In the genomic region with DNA sequence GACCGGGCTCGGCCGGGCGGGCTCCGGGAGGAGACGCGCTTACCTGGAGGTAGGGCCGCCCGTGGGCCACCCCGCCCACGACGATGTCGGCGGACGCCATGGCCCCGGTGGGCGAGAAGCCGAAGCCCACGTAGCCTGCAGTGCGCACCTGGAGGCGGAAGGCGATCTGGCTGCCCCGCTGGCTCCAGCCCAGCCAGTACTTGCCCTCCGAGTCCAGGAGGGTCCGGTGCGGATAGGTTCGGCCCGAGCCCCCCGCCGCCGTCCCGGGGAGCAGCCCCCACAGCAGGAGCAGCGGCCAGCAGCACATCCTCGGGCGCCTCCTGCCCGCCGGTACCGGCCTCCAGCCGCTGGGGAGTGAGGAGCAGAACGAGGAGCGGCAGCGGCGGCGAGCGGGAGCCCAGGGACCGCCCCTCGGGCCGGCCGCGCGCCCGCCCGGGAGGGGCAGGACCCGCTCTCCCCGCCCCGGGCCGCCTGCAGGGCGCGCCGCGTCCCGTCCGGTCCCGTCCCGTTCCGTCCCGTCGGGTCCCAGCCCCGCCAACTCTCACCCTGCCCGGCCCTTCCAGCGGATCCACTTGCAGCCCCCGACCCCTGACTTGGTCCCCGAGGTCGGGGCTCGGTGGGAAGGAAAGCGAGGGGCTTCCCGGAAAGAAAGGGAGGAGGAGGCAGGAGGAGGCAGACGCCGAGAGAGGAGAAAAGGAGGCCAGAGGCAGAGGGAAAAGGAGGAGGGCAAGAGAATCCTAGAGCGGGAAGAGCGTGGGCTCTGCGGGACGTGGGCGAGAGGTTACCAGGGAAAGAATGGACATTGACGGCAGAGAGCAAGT, we compare ENCODE assay signal across 8 cellular contexts. TPM values are rescaled to one million over a fixed set of nuclear protein-coding genes. Genes with fewer than 3 reads are reported as not detected.
DNase-seq lines count a peak whose midpoint lies in the region; TF ChIP-seq lines count a peak whose summit lies in the region.

A gene (minus strand): TSS at position 356 of the 821 bp plus-strand sequence. CDS start 49 bp downstream, at position 307.

- no peaks in the 10 kb centered on the region for H3K9me3 Mint-ChIP-seq in HFFc6

- no peaks in the 10 kb centered on the region for H3K4me1 ChIP-seq in effector memory CD4-positive, alpha-beta T cell (ENCODE audit: control insufficient read depth, insufficient read depth, low read length, poor library complexity, severe bottlenecking)
- H3K4me1 ChIP-seq in thyroid gland, result peaks cover 0 to 14% of the 10 kb centered on the region in 2 donors

- H3K27ac Mint-ChIP-seq in HFFc6, result peak within 1 kb of the TSS; percentile 86

- peaks cover 87% of the 10 kb centered on the region for H3K4me1 Mint-ChIP-seq in HFFc6 (ENCODE audit: low read depth)

- no peaks in the 10 kb centered on the region; the same call in 1 of the 2 replicates for H3K27me3 Mint-ChIP-seq in HFFc6 (ENCODE audit: insufficient read depth)

- peaks cover 17% of the 10 kb centered on the region for H3K36me3 Mint-ChIP-seq in HFFc6 (ENCODE audit: low read depth)

- peak; percentile 12 for DNase-seq in NCI-H345 (lab: John Stamatoyannopoulos, UW)
- DNase-seq in NCI-H345 treated with DMSO at 0.1 percent for 48 hours (lab: John Stamatoyannopoulos, UW; ENCODE audit: unreplicated experiment), result no peak
- DNase-seq in HFFc6, result peak; percentile 46
- peak; percentile 24 for DNase-seq in NCI-H774 (lab: John Stamatoyannopoulos, UW)
- no peak for DNase-seq in effector memory CD4-positive, alpha-beta T cell
- peak; percentile 30 to 33 for DNase-seq in lung microvascular endothelial cell (ENCODE audit: low read depth in 2 of 2)
- DNase-seq in thyroid gland, result peak; percentile 33 to 54
- DNase-seq in T-helper 9 cell, result no peak

- TF ChIP-seq POLR2A in thyroid gland (IDR thresholded peaks at IDR 0.05), result peak in 1 of 2 donors; percentile 18

- no peaks in the 10 kb centered on the region for H3K9me3 ChIP-seq in effector memory CD4-positive, alpha-beta T cell (ENCODE audit: control insufficient read depth, low read length)
- no peaks in the 10 kb centered on the region for H3K9me3 ChIP-seq in thyroid gland

- TF ChIP-seq CTCF in HFFc6 (IDR thresholded peaks at IDR 0.05) (no peak; the same call in 1 of the 2 replicates), thyroid gland (IDR thresholded peaks at IDR 0.05) (peak in 2 of 6 experiments; percentile 24 to 31)

- peak within 1 kb of the TSS; percentile 94 for H3K4me3 Mint-ChIP-seq in HFFc6

- H3K36me3 ChIP-seq in effector memory CD4-positive, alpha-beta T cell (ENCODE audit: control insufficient read depth, insufficient read depth, low read length), result no peaks in the 10 kb centered on the region
- no peaks in the 10 kb centered on the region for H3K36me3 ChIP-seq in thyroid gland

- 5 to 7% methylated on average over 13 to 15 of the region's 85 CpGs for WGBS in thyroid gland, 2 donors

- no peak within 1 kb of the TSS for H3K27ac ChIP-seq in effector memory CD4-positive, alpha-beta T cell (ENCODE audit: insufficient read depth, low read length, poor library complexity, severe bottlenecking)
- H3K27ac ChIP-seq in thyroid gland, result no peak within 1 kb of the TSS

- H3K4me3 ChIP-seq in effector memory CD4-positive, alpha-beta T cell (ENCODE audit: insufficient read depth, low read depth, low read length, poor library complexity, severe bottlenecking), result peak within 1 kb of the TSS; percentile 39
- H3K4me3 ChIP-seq in thyroid gland (replicated peaks in 1 of 3), result peak within 1 kb of the TSS; percentile 47 to 61 (median 50)

- peaks cover 32% of the 10 kb centered on the region for H3K27me3 ChIP-seq in effector memory CD4-positive, alpha-beta T cell (replicated peaks; ENCODE audit: control insufficient read depth, insufficient read depth, low read length, poor library complexity, severe bottlenecking)
- no peaks in the 10 kb centered on the region for H3K27me3 ChIP-seq in thyroid gland

- intact Hi-C loops in thyroid gland (cut with DNase I), result no loop called here

RNA-seq across cellular contexts. Expression of the gene that starts here (rescaled TPM):
- total RNA-seq in HFFc6 (2021; fragmentation: NEBNext Ultra II Directional; extraction: Animal tissue kit (Norgen Biotek cat#: 25700)), result 100 to 1,000 TPM in 5 of 6 experiments, 10 to 100 TPM in 1; 85.0 to 174 (median 153) TPM
- total RNA-seq in lung microvascular endothelial cell (under 0.01 and 0.22 TPM in 2 replicates), thyroid gland (1 to 10 TPM; 1.3 to 3.8 (median 1.5) TPM)

Comparison
In these comparisons a context has a peak if more than half of its experiments do, and no peak if none do; other contexts are left out.
1. RNA of the gene that starts here (total RNA-seq): 85.0 to 174 TPM in HFFc6; 1.3 to 3.8 TPM in thyroid gland and under 0.01 to 0.22 TPM in lung microvascular endothelial cell; every median in the first group is over 10 times any median in the second.
2. DNase-seq: peak in NCI-H345 (single experiment), HFFc6 (single experiment), NCI-H774 (single experiment) and thyroid gland (2 of 2); none in NCI-H345 treated with DMSO at 0.1 percent for 48 hours (single experiment), effector memory CD4-positive, alpha-beta T cell (0 of 3) and T-helper 9 cell (single experiment).
3. Peak in DNase-seq in lung microvascular endothelial cell; RNA of the gene not detected or under 1 TPM.